ENCODE assay signal across 10 cellular contexts in the genomic region with DNA sequence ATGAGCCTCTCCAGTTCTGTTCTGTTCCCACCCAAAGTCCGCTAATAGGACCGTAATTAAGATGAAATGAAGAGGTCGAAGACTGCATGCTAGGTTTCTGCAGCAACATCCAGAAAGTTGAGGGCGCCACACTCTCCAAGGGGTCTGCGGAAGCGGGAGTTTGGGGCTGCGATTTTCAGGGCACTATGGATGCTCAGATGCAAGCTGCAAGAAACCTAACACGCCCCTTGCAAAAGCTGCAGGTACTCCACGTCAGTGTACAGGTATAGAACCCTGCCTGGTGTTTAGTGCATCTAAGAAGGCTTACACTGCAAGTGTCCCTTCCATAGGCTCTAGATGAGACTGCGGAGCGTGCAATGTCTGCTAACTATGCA.
DNase-seq lines count a peak whose midpoint lies in the region; ATAC-seq and TF ChIP-seq lines count a peak whose summit lies in the region.
"Had no signal": no experiment of that assay in that cellular context is flagged by ENCODE, and none has a peak within 500 bp of the region (broad histone marks: within the 10 kb centered on the region; RNA-seq: fewer than 3 reads in every experiment).

No MANE protein-coding gene starts in this region.

- H3K36me3 ChIP-seq in CD4-positive, alpha-beta memory T cell (ENCODE audit: insufficient read depth, low read length): no peaks in the 10 kb centered on the region
- H3K36me3 ChIP-seq in H7 (replicated peaks; ENCODE audit: control insufficient read depth, insufficient read depth, low read length): no peaks in the 10 kb centered on the region
- H3K36me3 ChIP-seq: SJSA1 had no signal

- no peaks in the 10 kb centered on the region for H3K27me3 ChIP-seq in CD4-positive, alpha-beta memory T cell (ENCODE audit: insufficient read depth, low read length)
- peaks cover 65% of the 10 kb centered on the region for H3K27me3 ChIP-seq in H7 (ENCODE audit: control insufficient read depth, insufficient read depth, low read length)
- H3K27me3 ChIP-seq: SJSA1 had no signal

- CTCF ChIA-PET in CD4-positive, alpha-beta memory T cell (lab: Charles Lee; ENCODE audit: partially characterized antibody): no interaction called here

- TF ChIP-seq CTCF in nephron progenitor cell (IDR thresholded peaks at IDR 0.05): no peak

- H3K36me3 Mint-ChIP-seq in CD4-positive, alpha-beta memory T cell: no peaks in the 10 kb centered on the region
- no peaks in the 10 kb centered on the region for H3K36me3 Mint-ChIP-seq in dendritic cell treated with granulocyte-macrophage colony-stimulating factor and Interleukin-4, amounts not matched to agents 40 ng/mL and 50 ng/mL, for 4 days (ENCODE audit: low read depth)
- H3K36me3 Mint-ChIP-seq in nephron progenitor cell (ENCODE audit: low read depth): no peaks in the 10 kb centered on the region

- intact Hi-C loops in CD4-positive, alpha-beta memory T cell (cut with micrococcal nuclease): no loop called here
- intact Hi-C loops in dendritic cell treated with granulocyte-macrophage colony-stimulating factor and Interleukin-4, amounts not matched to agents 40 ng/mL and 50 ng/mL, for 4 days (cut with micrococcal nuclease): no loop called here

- H3K27ac ChIP-seq in CD4-positive, alpha-beta memory T cell (ENCODE audit: low read depth, low read length): no peak overlapping the region
- H3K27ac ChIP-seq: SJSA1 had no signal

- peaks cover 8% of the 10 kb centered on the region for H3K4me1 ChIP-seq in CD4-positive, alpha-beta memory T cell (ENCODE audit: insufficient read depth, low read length)
- H3K4me1 ChIP-seq: SJSA1 had no signal

- DNase-seq in CD4-positive, alpha-beta memory T cell: no peak
- DNase-seq in H7 (no peak), nephron progenitor cell (no peak), NCI-H2196 treated with DMSO at 0.1 percent for 48 hours (lab: John Stamatoyannopoulos, UW; ENCODE audit: unreplicated experiment) (no peak), NCI-H1048 (lab: John Stamatoyannopoulos, UW) (no peak)
- DNase-seq: activated CD4-positive, alpha-beta T cell treated with anti-CD3 and anti-CD28 coated beads, Interleukin-2, amount 50 U/mL, for 1 hour; head of caudate nucleus had no signal

- H3K27me3 Mint-ChIP-seq in CD4-positive, alpha-beta memory T cell: peaks cover 6 to 24% of the 10 kb centered on the region in 2 donors
- H3K27me3 Mint-ChIP-seq in dendritic cell treated with granulocyte-macrophage colony-stimulating factor and Interleukin-4, amounts not matched to agents 40 ng/mL and 50 ng/mL, for 4 days: peaks cover 56% of the 10 kb centered on the region
- H3K27me3 Mint-ChIP-seq in nephron progenitor cell (ENCODE audit: low read depth, poor library complexity): peaks cover 94% of the 10 kb centered on the region

- POLR2A ChIA-PET in CD4-positive, alpha-beta memory T cell (lab: Charles Lee; ENCODE audit: partially characterized antibody): no interaction called here

- no peaks in the 10 kb centered on the region for H3K9me3 Mint-ChIP-seq in CD4-positive, alpha-beta memory T cell
- H3K9me3 Mint-ChIP-seq in dendritic cell treated with granulocyte-macrophage colony-stimulating factor and Interleukin-4, amounts not matched to agents 40 ng/mL and 50 ng/mL, for 4 days: no peaks in the 10 kb centered on the region
- peaks cover 50% of the 10 kb centered on the region for H3K9me3 Mint-ChIP-seq in nephron progenitor cell

- no peaks in the 10 kb centered on the region for H3K9me3 ChIP-seq in CD4-positive, alpha-beta memory T cell (ENCODE audit: control insufficient read depth in 1 of 2, low read length in 2 of 2)
- H3K9me3 ChIP-seq: SJSA1 had no signal

- H3K4me3 ChIP-seq in CD4-positive, alpha-beta memory T cell (ENCODE audit: low read length in 2 of 2): no peak overlapping the region
- H3K4me3 ChIP-seq in H7 (ENCODE audit: insufficient read depth, low read depth, low read length): peak overlapping the region; percentile 39; the same call in 1 of the 2 replicates
- H3K4me3 ChIP-seq: SJSA1 had no signal

- peak overlapping the region in 1 of 7 donors; percentile 72 for H3K27ac Mint-ChIP-seq in CD4-positive, alpha-beta memory T cell
- no peak overlapping the region for H3K27ac Mint-ChIP-seq in dendritic cell treated with granulocyte-macrophage colony-stimulating factor and Interleukin-4, amounts not matched to agents 40 ng/mL and 50 ng/mL, for 4 days
- no peak overlapping the region for H3K27ac Mint-ChIP-seq in nephron progenitor cell

- H3K4me3 Mint-ChIP-seq in CD4-positive, alpha-beta memory T cell: peak overlapping the region in 7 of 8 donors; percentile 22 to 75 (median 70)
- peak overlapping the region; percentile 71 for H3K4me3 Mint-ChIP-seq in dendritic cell treated with granulocyte-macrophage colony-stimulating factor and Interleukin-4, amounts not matched to agents 40 ng/mL and 50 ng/mL, for 4 days
- peak overlapping the region; percentile 82 for H3K4me3 Mint-ChIP-seq in nephron progenitor cell

- H3K4me1 Mint-ChIP-seq in CD4-positive, alpha-beta memory T cell: peaks cover 8 to 17% (median 14%) of the 10 kb centered on the region in 4 donors
- H3K4me1 Mint-ChIP-seq in dendritic cell treated with granulocyte-macrophage colony-stimulating factor and Interleukin-4, amounts not matched to agents 40 ng/mL and 50 ng/mL, for 4 days (ENCODE audit: low read depth): peaks cover 17% of the 10 kb centered on the region
- H3K4me1 Mint-ChIP-seq in nephron progenitor cell: peaks cover 14% of the 10 kb centered on the region

- no peak for ATAC-seq in GM18502 (IDR thresholded peaks at IDR 0.05; ENCODE audit: poor library complexity, unreplicated experiment)
